In the genomic region with DNA sequence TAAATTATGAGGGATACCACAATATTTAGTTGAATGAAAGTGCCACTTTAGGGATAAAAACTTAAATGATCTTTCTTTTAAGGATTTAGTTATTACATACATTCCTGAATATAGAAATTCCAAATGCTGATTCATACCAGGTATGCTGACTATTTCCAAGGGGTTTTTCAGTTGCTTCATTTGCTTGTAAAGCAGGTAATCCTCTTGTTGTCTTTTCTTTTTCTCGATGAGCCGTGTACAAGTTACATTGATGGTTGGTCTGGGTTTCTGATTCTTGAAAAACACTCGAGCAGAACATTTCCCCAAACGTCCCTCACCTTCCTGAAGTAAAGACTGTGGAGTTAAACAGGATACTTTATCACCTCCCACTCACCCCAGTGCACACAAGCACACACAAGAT, we compare ENCODE assay signal across 18 cellular contexts. TPM values are rescaled to one million over a fixed set of nuclear protein-coding genes. Genes with fewer than 3 reads are reported as not detected.
DNase-seq lines count a peak whose midpoint lies in the region; ATAC-seq and TF ChIP-seq lines count a peak whose summit lies in the region.
"Had no signal": no experiment of that assay in that cellular context is flagged by ENCODE, and none has a peak within 500 bp of the region (broad histone marks: within the 10 kb centered on the region; RNA-seq: fewer than 3 reads in every experiment).

No MANE protein-coding gene starts in this region.

- no CpG with 5 or more reads among the region's 4 CpGs for WGBS in IMR-90 (ENCODE audit: extremely low coverage in 2 of 2, insufficient read length in 1 of 2), 2 experiments

- in situ Hi-C loops in IMR-90 (cut with MboI; ENCODE audit: low sequenced_read_pairs), result loop anchor here (25.0 kb wide), 1 partner anchor 1548 kb away; a partner anchor contains a TSS

- H3K36me3 Mint-ChIP-seq in activated CD4-positive, alpha-beta memory T cell treated with anti-CD3 and anti-CD28 coated beads for 36 hours, result peaks cover 42% of the 10 kb centered on the region

- peak overlapping the region; percentile 86 for H2BK120ac ChIP-seq in IMR-90 (ENCODE audit: low read depth, low read length)

- TF ChIP-seq CTCF in IMR-90 (conservative IDR thresholded peaks at IDR 0.05; ENCODE audit: low read depth, low read length), result no peak
- TF ChIP-seq CTCF in fibroblast of lung (conservative IDR thresholded peaks at IDR 0.05 in 1 of 2, IDR thresholded peaks at IDR 0.05 in 1 of 2; ENCODE audit: low read depth in 1 of 2, low read length in 2 of 2), result no peak
- TF ChIP-seq CTCF in vagina (IDR thresholded peaks at IDR 0.05), result no peak

- H3K4me2 ChIP-seq in IMR-90 (ENCODE audit: low read depth, low read length), result no peak overlapping the region
- H3K4me2 ChIP-seq in fibroblast of lung (ENCODE audit: extremely low read depth, insufficient read depth, low read length), result no peak overlapping the region

- peak overlapping the region; percentile 55; the same call in 1 of the 2 replicates for H4K5ac ChIP-seq in IMR-90 (ENCODE audit: low read depth, low read length)

- peak overlapping the region; percentile 76 for H3K18ac ChIP-seq in IMR-90 (ENCODE audit: low read depth, low read length)

- TF ChIP-seq RAD21 in IMR-90 (IDR thresholded peaks at IDR 0.05; ENCODE audit: low read length), result no peak

- H2BK15ac ChIP-seq in IMR-90 (ENCODE audit: low read depth, low read length), result peak overlapping the region; percentile 99; the same call in 2 of the 3 replicates

- H3K4me3 Mint-ChIP-seq in activated CD4-positive, alpha-beta memory T cell treated with anti-CD3 and anti-CD28 coated beads for 36 hours, result no peak overlapping the region
- H3K4me3 Mint-ChIP-seq: CD4-positive, CD25-positive, alpha-beta regulatory T cell had no signal

- intact Hi-C loops in IMR-90 (cut with micrococcal nuclease), result no loop called here
- intact Hi-C loops in vagina (cut with DNase I), result no loop called here
- intact Hi-C loops in activated CD4-positive, alpha-beta memory T cell treated with anti-CD3 and anti-CD28 coated beads for 36 hours (cut with micrococcal nuclease), result no loop called here

- H3K9me3 ChIP-seq in IMR-90 (ENCODE audit: control insufficient read depth, insufficient read depth, low read length) (no peaks in the 10 kb centered on the region), SJSA1 (replicated peaks) (no peaks in the 10 kb centered on the region), fibroblast of lung (ENCODE audit: control insufficient read depth, insufficient read depth, low read depth, low read length) (no peaks in the 10 kb centered on the region), vagina (no peaks in the 10 kb centered on the region)

- TF ChIP-seq POLR2A in IMR-90 (IDR thresholded peaks at IDR 0.05; ENCODE audit: low read depth, low read length), result no peak
- TF ChIP-seq POLR2A in vagina (IDR thresholded peaks at IDR 0.05), result no peak

- dilution Hi-C loops in IMR-90 (cut with HindIII; ENCODE audit: low sequenced_read_pairs, unreplicated experiment), result no loop called here

- H3K4me1 Mint-ChIP-seq in activated CD4-positive, alpha-beta memory T cell treated with anti-CD3 and anti-CD28 coated beads for 36 hours (ENCODE audit: low read depth), result peaks cover 15% of the 10 kb centered on the region

- H3K4me3 ChIP-seq in IMR-90 (ENCODE audit: insufficient read depth, low read depth, low read length) (no peak overlapping the region), SJSA1 (no peak overlapping the region), fibroblast of lung (replicated peaks in 1 of 4; ENCODE audit: control extremely low read depth in 1 of 4, insufficient read depth in 1 of 4, low read depth in 3 of 4, low read length in 4 of 4) (no peak overlapping the region), vagina (no peak overlapping the region)
- H3K4me3 ChIP-seq: SK-N-MC had no signal

- H3K27ac ChIP-seq in IMR-90 (ENCODE audit: insufficient read depth, low read length) (peak overlapping the region; percentile 55; the same call in 1 of the 2 replicates), SJSA1 (peak overlapping the region; percentile 22; the same call in 1 of the 2 replicates), fibroblast of lung (ENCODE audit: insufficient read depth, low read length) (peak overlapping the region; percentile 78), vagina (peak overlapping the region; percentile 74)
- H3K27ac ChIP-seq: SK-N-MC had no signal

- CTCF ChIA-PET in IMR-90 (lab: Yijun Ruan, JAX), result no interaction called here
- CTCF ChIA-PET in activated CD4-positive, alpha-beta memory T cell treated with anti-CD3 and anti-CD28 coated beads for 36 hours (lab: Charles Lee), result no interaction called here

- H3K56ac ChIP-seq in IMR-90 (ENCODE audit: extremely low read depth, insufficient read depth, low read length), result no peak overlapping the region

- peak overlapping the region; percentile 63; the same call in 1 of the 2 replicates for H2AK5ac ChIP-seq in IMR-90 (ENCODE audit: low read depth, low read length)

- H4K8ac ChIP-seq in IMR-90 (ENCODE audit: low read depth in 2 of 2, low read length in 2 of 2), result peak overlapping the region; percentile 59 to 63

- H2AFZ ChIP-seq in IMR-90 (replicated peaks; ENCODE audit: low read length, poor library complexity) (no peak overlapping the region), fibroblast of lung (ENCODE audit: low read length) (no peak overlapping the region)

- H4K91ac ChIP-seq in IMR-90 (ENCODE audit: insufficient read depth, low read depth, low read length), result peak overlapping the region; percentile 82

- H3K9me3 Mint-ChIP-seq in activated CD4-positive, alpha-beta memory T cell treated with anti-CD3 and anti-CD28 coated beads for 36 hours, result no peaks in the 10 kb centered on the region
- H3K9me3 Mint-ChIP-seq: CD4-positive, CD25-positive, alpha-beta regulatory T cell had no signal

- H3K27me3 ChIP-seq in IMR-90 (ENCODE audit: control insufficient read depth, insufficient read depth, low read length) (no peaks in the 10 kb centered on the region), SJSA1 (replicated peaks) (no peaks in the 10 kb centered on the region), fibroblast of lung (ENCODE audit: control insufficient read depth, insufficient read depth, low read length) (no peaks in the 10 kb centered on the region), vagina (no peaks in the 10 kb centered on the region)

- no peak overlapping the region for H2AK9ac ChIP-seq in IMR-90 (replicated peaks; ENCODE audit: low read depth, low read length, poor library complexity)

- no peaks in the 10 kb centered on the region for H3K27me3 Mint-ChIP-seq in activated CD4-positive, alpha-beta memory T cell treated with anti-CD3 and anti-CD28 coated beads for 36 hours
- H3K27me3 Mint-ChIP-seq: CD4-positive, CD25-positive, alpha-beta regulatory T cell had no signal

- H4K20me1 ChIP-seq in IMR-90 (ENCODE audit: insufficient read depth, low read length) (no peaks in the 10 kb centered on the region), fibroblast of lung (ENCODE audit: control insufficient read depth, extremely low read depth, insufficient read depth, low read length) (no peaks in the 10 kb centered on the region)

- peak overlapping the region; percentile 89 for H3K4ac ChIP-seq in IMR-90 (ENCODE audit: low read depth, low read length)

- no peaks in the 10 kb centered on the region for H3K79me2 ChIP-seq in fibroblast of lung (ENCODE audit: control insufficient read depth, insufficient read depth, low read length)

- H3K9me1 ChIP-seq in IMR-90 (ENCODE audit: insufficient read depth, low read length), result peaks cover 19% of the 10 kb centered on the region

- H2BK5ac ChIP-seq in IMR-90 (ENCODE audit: low read depth, low read length, poor library complexity, severe bottlenecking), result peak overlapping the region; percentile 76

- ATAC-seq in IMR-90 (ENCODE audit: low read depth) (no peak), GM19467 (IDR thresholded peaks at IDR 0.05; ENCODE audit: unreplicated experiment) (no peak)
- ATAC-seq: HCT116 had no signal

- H3K79me1 ChIP-seq in IMR-90 (ENCODE audit: low read depth in 1 of 2, low read length in 2 of 2), result peaks cover 13 to 18% of the 10 kb centered on the region in 2 experiments

- H3K4me1 ChIP-seq in IMR-90 (ENCODE audit: control insufficient read depth, insufficient read depth, low read length) (peaks cover 18% of the 10 kb centered on the region), SJSA1 (replicated peaks) (peaks cover 50% of the 10 kb centered on the region), fibroblast of lung (ENCODE audit: control insufficient read depth, extremely low read depth, insufficient read depth, low read length) (peaks cover 11% of the 10 kb centered on the region), vagina (peaks cover 25% of the 10 kb centered on the region)

- DNase-seq in IMR-90 (no peak), SJSA1 (ENCODE audit: low read depth in 1 of 2, low spot score in 2 of 2) (no peak), fibroblast of lung (ENCODE audit: low read depth in 2 of 2) (no peak), vagina (ENCODE audit: extremely low spot score in 2 of 2) (no peak), COLO668 (lab: John Stamatoyannopoulos, UW; ENCODE audit: unreplicated experiment) (no peak)
- no peak for DNase-seq in activated CD4-positive, alpha-beta memory T cell treated with anti-CD3 and anti-CD28 coated beads for 36 hours
- DNase-seq: CD4-positive, CD25-positive, alpha-beta regulatory T cell; DMS79; KG1; NCI-H1436; NCI-H2029; NCI-H2171 treated with DMSO at 0.1 percent for 48 hours; NCI-H748 treated with DMSO at 0.1 percent for 48 hours; OCI-M1 had no signal

- BruUV-seq in IMR-90 (replicated peaks; lab: Mats Ljungman, UMichigan), result no TSS peak

- H2BK20ac ChIP-seq in IMR-90 (ENCODE audit: low read depth, low read length), result peak overlapping the region; percentile 79

- POLR2A ChIA-PET in IMR-90 (lab: Charles Lee; ENCODE audit: unreplicated experiment), result interaction anchor here (0.6 kb wide), 1 partner anchor 32 kb away, joined by 5 read pairs; no protein-coding TSS in a partner anchor
- POLR2A ChIA-PET in activated CD4-positive, alpha-beta memory T cell treated with anti-CD3 and anti-CD28 coated beads for 36 hours (lab: Charles Lee), result no interaction called here

- no peak overlapping the region for H3K27ac Mint-ChIP-seq in activated CD4-positive, alpha-beta memory T cell treated with anti-CD3 and anti-CD28 coated beads for 36 hours

- H3K23ac ChIP-seq in IMR-90 (ENCODE audit: low read depth, low read length), result peak overlapping the region; percentile 72; the same call in 1 of the 2 replicates

- 0 out of 2 replicates have a peak, but pooled peaks cover 2% of the 10 kb centered on the region for H3K36me3 ChIP-seq in IMR-90 (ENCODE audit: control insufficient read depth, insufficient read depth, low read length)
- peaks cover 43% of the 10 kb centered on the region for H3K36me3 ChIP-seq in SJSA1
- H3K36me3 ChIP-seq in fibroblast of lung (ENCODE audit: control insufficient read depth, insufficient read depth, low read length), result no peaks in the 10 kb centered on the region
- peaks cover 0 to 9% of the 10 kb centered on the region in 2 donors for H3K36me3 ChIP-seq in vagina

- no peak overlapping the region for H3K9ac ChIP-seq in IMR-90 (ENCODE audit: low read depth, low read length)
- H3K9ac ChIP-seq in fibroblast of lung (ENCODE audit: insufficient read depth, low read length), result no peak overlapping the region

- H3K14ac ChIP-seq in IMR-90 (replicated peaks; ENCODE audit: low read depth, low read length), result peak overlapping the region; percentile 69; the same call in 1 of the 2 replicates

RNA-seq across cellular contexts. Expression of a gene that starts 21.7 kb away (rescaled TPM):
- total RNA-seq in IMR-90 (2012; rRNA removed) (0.90 and 1.9 TPM in 2 replicates), fibroblast of lung (93.3 and 547 TPM in 2 replicates), vagina (742 TPM)
- polyA plus RNA-seq in IMR-90 (2012; rRNA removed) (2.6 and 3.0 TPM in 2 replicates), fibroblast of lung (26.2 and 27.7 TPM in 2 replicates)
- polyA plus RNA-seq in IMR-90 (2012; cell fraction: cytosol; rRNA removed), result 1.9 and 11.6 TPM in 2 replicates
- 3.8 and 4.0 TPM in 2 replicates for polyA plus RNA-seq in IMR-90 (2012; cell fraction: nucleus; rRNA removed; ENCODE audit: low replicate concordance)
- total RNA-seq in SJSA1 (2014; rRNA removed; shearing (Covaris generic)), result 0.66 and 4.9 TPM in 2 replicates
- polyA plus RNA-seq in fibroblast of lung (2012), result 18.5 and 19.3 TPM in 2 replicates
- 1.2 TPM in 1 of 2 replicates, not detected in the other for polyA minus RNA-seq in fibroblast of lung (ENCODE audit: low replicate concordance)
- not detected for total RNA-seq in activated CD4-positive, alpha-beta memory T cell treated with anti-CD3 and anti-CD28 coated beads for 36 hours
- total RNA-seq: CD4-positive, CD25-positive, alpha-beta regulatory T cell; NCI-H460 had no signal
- polyA plus RNA-seq: CD4-positive, CD25-positive, alpha-beta regulatory T cell had no signal

RNA-seq across cellular contexts. Expression of a gene that starts 38.2 kb away (rescaled TPM):
- 83.0 and 93.6 TPM in 2 replicates for total RNA-seq in IMR-90 (2012; rRNA removed)
- 134 and 155 TPM in 2 replicates for polyA plus RNA-seq in IMR-90 (2012; rRNA removed)
- polyA plus RNA-seq in IMR-90 (2012; cell fraction: cytosol; rRNA removed), result 39.5 and 71.9 TPM in 2 replicates
- 16.2 and 67.7 TPM in 2 replicates for polyA plus RNA-seq in IMR-90 (2012; cell fraction: nucleus; rRNA removed; ENCODE audit: low replicate concordance)
- not detected in 2 replicates for total RNA-seq in SJSA1 (2014; rRNA removed; shearing (Covaris generic))
- total RNA-seq in fibroblast of lung, result 168 and 495 TPM in 2 replicates
- polyA plus RNA-seq in fibroblast of lung, result 162 and 172 TPM in 2 replicates
- 137 and 158 TPM in 2 replicates for polyA plus RNA-seq in fibroblast of lung (2012)
- polyA minus RNA-seq in fibroblast of lung (ENCODE audit: low replicate concordance), result 22.8 and 28.4 TPM in 2 replicates
- 22.6 TPM for total RNA-seq in vagina
- 1 to 10 TPM; 8.1 to 8.6 TPM for total RNA-seq in activated CD4-positive, alpha-beta memory T cell treated with anti-CD3 and anti-CD28 coated beads for 36 hours

Comparison
In these comparisons a context has a peak if more than half of its experiments do, and no peak if none do; other contexts are left out.
1. H3K27ac ChIP-seq: peak in every context shown above with its lines; median percentile 78 in fibroblast of lung; 74 in vagina; 55 in IMR-90; 22 in SJSA1.
2. RNA of a gene that starts 21.7 kb away (total RNA-seq): 742 TPM in vagina (single experiment) and 93.3 to 547 TPM in fibroblast of lung; 0.66 to 4.9 TPM in SJSA1, 0.90 to 1.9 TPM in IMR-90 and not detected in activated CD4-positive, alpha-beta memory T cell treated with anti-CD3 and anti-CD28 coated beads for 36 hours; every median in the first group is over 10 times any median in the second.